In genomic region chr1:173243300-173243699, GRCh38 we compare ENCODE assay signal across 7 cellular contexts.
"Had no signal": no experiment of that assay in that cellular context is flagged by ENCODE, and none has a peak within 500 bp of the region (broad histone marks: within the 10 kb centered on the region; RNA-seq: fewer than 3 reads in every experiment).

No MANE protein-coding gene starts in this region.

- FAIRE-seq: G401.6, GM12878, GM12891, GM18507, GM19239 had no signal

- ATAC-seq: GM12878 had no signal

- DNase-seq: GDM1, GF-D8 had no signal

- H3K4me3 ChIP-seq: GM12878 had no signal
